Comparison of ENCODE assay signal across 12 cellular contexts in genomic region chr12:115611477-115611876, GRCh38.
"Had no signal": no experiment of that assay in that cellular context is flagged by ENCODE, and none has a peak within 500 bp of the region (broad histone marks: within the 10 kb centered on the region; RNA-seq: fewer than 3 reads in every experiment).

No MANE protein-coding gene starts in this region.

- H3K27ac ChIP-seq: colonic mucosa, esophagus squamous epithelium, left lung, tibial nerve had no signal

- H3K4me1 ChIP-seq: colonic mucosa, esophagus squamous epithelium, left lung, tibial nerve had no signal

- H3K27me3 ChIP-seq: colonic mucosa, tibial nerve had no signal

- DNase-seq: activated CD4-positive, alpha-beta T cell treated with anti-CD3 and anti-CD28 coated beads for 4 hours; activated naive CD4-positive, alpha-beta T cell treated with anti-CD3 and anti-CD28 coated beads for 36 hours; colonic mucosa; esophagus squamous epithelium; foreskin fibroblast; left lung; mesendoderm; nephron progenitor cell; stimulated activated CD4-positive, alpha-beta T cell treated with anti-CD3 and anti-CD28 coated beads, Interleukin-15, amount 100 ng/mL, for 24 hours; stimulated activated CD4-positive, alpha-beta T cell treated with anti-CD3 and anti-CD28 coated beads, Interleukin-4, amount 100 ng/mL, for 4 hours; T-cell had no signal

- H3K9me3 ChIP-seq: colonic mucosa, esophagus squamous epithelium, left lung had no signal

- H3K4me3 ChIP-seq: colonic mucosa, esophagus squamous epithelium, left lung, tibial nerve had no signal

- ATAC-seq: left lung, T-cell had no signal

- H3K36me3 ChIP-seq: colonic mucosa, esophagus squamous epithelium, left lung, tibial nerve had no signal
